In the genomic region with DNA sequence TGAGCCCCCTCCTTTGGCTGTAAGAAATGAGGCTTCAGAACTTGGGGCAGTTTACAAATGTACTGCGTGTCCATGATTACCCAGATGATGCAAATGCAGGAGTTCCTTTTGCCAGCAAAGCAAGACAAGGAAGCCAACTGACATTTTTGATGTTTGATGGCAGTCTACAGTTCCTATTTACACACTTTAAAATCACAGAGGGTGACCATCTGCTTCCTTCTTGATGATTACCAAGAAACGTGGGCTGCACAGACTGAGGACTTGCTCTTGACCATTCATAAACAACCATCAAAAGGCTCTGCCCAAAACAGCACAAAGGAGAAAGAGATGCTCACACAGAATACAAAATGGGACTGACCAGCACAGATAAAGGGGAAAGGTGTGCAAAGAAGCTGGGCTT, we compare ENCODE assay signal across 12 cellular contexts.
DNase-seq lines count a peak whose midpoint lies in the region; ATAC-seq and TF ChIP-seq lines count a peak whose summit lies in the region.
"Had no signal": no experiment of that assay in that cellular context is flagged by ENCODE, and none has a peak within 500 bp of the region (broad histone marks: within the 10 kb centered on the region; RNA-seq: fewer than 3 reads in every experiment).

No MANE protein-coding gene starts in this region.

- no peaks in the 10 kb centered on the region for H3K9me3 Mint-ChIP-seq in CD8-positive, alpha-beta memory T cell
- no peaks in the 10 kb centered on the region for H3K9me3 Mint-ChIP-seq in endodermal cell
- H3K9me3 Mint-ChIP-seq: GM23338 had no signal

- H3K4me3 ChIP-seq in ACC112 (ENCODE audit: low read depth, low read length) = no peak overlapping the region
- no peak overlapping the region for H3K4me3 ChIP-seq in CD8-positive, alpha-beta memory T cell (ENCODE audit: low read length)
- no peak overlapping the region for H3K4me3 ChIP-seq in endodermal cell (ENCODE audit: low read length)
- H3K4me3 ChIP-seq in neuron (ENCODE audit: low read length) = peak overlapping the region; percentile 3
- H3K4me3 ChIP-seq: GM23338 had no signal

- no peak overlapping the region for H3K9ac ChIP-seq in endodermal cell (ENCODE audit: extremely low read depth, low read length, poor library complexity, severe bottlenecking)

- peak overlapping the region; percentile 95; the same call in 1 of the 2 replicates for H3K27ac ChIP-seq in ACC112 (ENCODE audit: low read depth, low read length)
- H3K27ac ChIP-seq in CD8-positive, alpha-beta memory T cell (ENCODE audit: low read depth, low read length) = no peak overlapping the region
- peak overlapping the region; percentile 95 for H3K27ac ChIP-seq in endodermal cell (ENCODE audit: low read depth, low read length)
- H3K27ac ChIP-seq: VCaP had no signal

- H3K4me1 ChIP-seq in ACC112 (ENCODE audit: control insufficient read depth, insufficient read depth, low read length, unreplicated experiment) (peaks cover 43% of the 10 kb centered on the region), endodermal cell (ENCODE audit: control insufficient read depth, insufficient read depth, low read length) (no peaks in the 10 kb centered on the region), neuron (ENCODE audit: insufficient read depth, low read length) (peaks cover 43% of the 10 kb centered on the region)
- H3K4me1 ChIP-seq in CD8-positive, alpha-beta memory T cell (ENCODE audit: insufficient read depth, low read length) = peaks cover 44% of the 10 kb centered on the region

- TF ChIP-seq CTCF in endodermal cell (conservative IDR thresholded peaks at IDR 0.05) = no peak

- no peak for DNase-seq in CD8-positive, alpha-beta memory T cell
- DNase-seq in endodermal cell (no peak), NCI-H2171 (lab: John Stamatoyannopoulos, UW) (no peak), mesenteric fat pad (ENCODE audit: low spot score) (no peak)
- DNase-seq: mammary epithelial cell, NCI-H748 treated with DMSO at 0.1 percent for 48 hours had no signal

- H2AFZ ChIP-seq in ACC112 (ENCODE audit: low read length, unreplicated experiment) (no peak overlapping the region), neuron (ENCODE audit: low read depth, low read length) (no peak overlapping the region)
- H2AFZ ChIP-seq: GM23338 had no signal

- no peaks in the 10 kb centered on the region for H3K27me3 Mint-ChIP-seq in CD8-positive, alpha-beta memory T cell
- no peaks in the 10 kb centered on the region for H3K27me3 Mint-ChIP-seq in endodermal cell (ENCODE audit: insufficient read depth)

- no peak for ATAC-seq in GM21529 (IDR thresholded peaks at IDR 0.05; ENCODE audit: unreplicated experiment)
- no peak for ATAC-seq in HG03135 (IDR thresholded peaks at IDR 0.05; ENCODE audit: unreplicated experiment)

- H3K36me3 ChIP-seq in ACC112 (ENCODE audit: insufficient read depth, low read length) = peaks cover 20% of the 10 kb centered on the region
- peaks cover 51% of the 10 kb centered on the region for H3K36me3 ChIP-seq in CD8-positive, alpha-beta memory T cell (ENCODE audit: insufficient read depth, low read length)
- peaks cover 33% of the 10 kb centered on the region for H3K36me3 ChIP-seq in endodermal cell (ENCODE audit: control insufficient read depth, insufficient read depth, low read length)
- H3K36me3 ChIP-seq in neuron (ENCODE audit: insufficient read depth, low read length) = peaks cover 62% of the 10 kb centered on the region

- POLR2A ChIA-PET in CD8-positive, alpha-beta memory T cell (lab: Charles Lee) = no interaction called here

- WGBS in endodermal cell (ENCODE audit: insufficient coverage in 1 of 2, insufficient read length in 1 of 2), 2 experiments = 88 to 93% methylated on average over 1 to 2 of the region's 2 CpGs

- peak overlapping the region in 4 of 7 donors; percentile 45 to 78 (median 64) for H3K4me3 Mint-ChIP-seq in CD8-positive, alpha-beta memory T cell
- H3K4me3 Mint-ChIP-seq in endodermal cell = no peak overlapping the region
- H3K4me3 Mint-ChIP-seq: GM23338 had no signal

- H3K27ac Mint-ChIP-seq in CD8-positive, alpha-beta memory T cell = peak overlapping the region; percentile 66 to 93 (median 74)
- H3K27ac Mint-ChIP-seq in endodermal cell = no peak overlapping the region

- no peaks in the 10 kb centered on the region for H3K27me3 ChIP-seq in ACC112 (ENCODE audit: insufficient read depth, low read length)
- H3K27me3 ChIP-seq in CD8-positive, alpha-beta memory T cell (ENCODE audit: insufficient read depth, low read length, poor library complexity, severe bottlenecking) = no peaks in the 10 kb centered on the region
- no peaks in the 10 kb centered on the region for H3K27me3 ChIP-seq in endodermal cell (ENCODE audit: control insufficient read depth, insufficient read depth, low read length, poor library complexity, severe bottlenecking)
- no peaks in the 10 kb centered on the region for H3K27me3 ChIP-seq in neuron (ENCODE audit: insufficient read depth, low read length)

- peaks cover 87 to 99% (median 97%) of the 10 kb centered on the region in 3 donors for H3K4me1 Mint-ChIP-seq in CD8-positive, alpha-beta memory T cell
- H3K4me1 Mint-ChIP-seq in endodermal cell = peaks cover 22% of the 10 kb centered on the region

- no peaks in the 10 kb centered on the region for H3K79me2 ChIP-seq in ACC112 (ENCODE audit: control insufficient read depth, insufficient read depth, low read length, unreplicated experiment)

- no peaks in the 10 kb centered on the region for H3K9me3 ChIP-seq in CD8-positive, alpha-beta memory T cell (ENCODE audit: low read length)
- H3K9me3 ChIP-seq in endodermal cell (ENCODE audit: control insufficient read depth, low read length) (no peaks in the 10 kb centered on the region), neuron (ENCODE audit: low read length) (no peaks in the 10 kb centered on the region)

- CTCF ChIA-PET in CD8-positive, alpha-beta memory T cell (lab: Charles Lee) = interaction anchor here (1.0 to 1.6 kb wide), 2 partner anchors 358 to 427 kb away, joined by 3 read pairs; a partner anchor contains a TSS

- H3K36me3 Mint-ChIP-seq in CD8-positive, alpha-beta memory T cell = peaks cover 14 to 96% (median 47%) of the 10 kb centered on the region in 3 donors
- H3K36me3 Mint-ChIP-seq in endodermal cell (ENCODE audit: low read depth) = peaks cover 48% of the 10 kb centered on the region
